ENCODE assay signal across 8 cellular contexts in the genomic region with DNA sequence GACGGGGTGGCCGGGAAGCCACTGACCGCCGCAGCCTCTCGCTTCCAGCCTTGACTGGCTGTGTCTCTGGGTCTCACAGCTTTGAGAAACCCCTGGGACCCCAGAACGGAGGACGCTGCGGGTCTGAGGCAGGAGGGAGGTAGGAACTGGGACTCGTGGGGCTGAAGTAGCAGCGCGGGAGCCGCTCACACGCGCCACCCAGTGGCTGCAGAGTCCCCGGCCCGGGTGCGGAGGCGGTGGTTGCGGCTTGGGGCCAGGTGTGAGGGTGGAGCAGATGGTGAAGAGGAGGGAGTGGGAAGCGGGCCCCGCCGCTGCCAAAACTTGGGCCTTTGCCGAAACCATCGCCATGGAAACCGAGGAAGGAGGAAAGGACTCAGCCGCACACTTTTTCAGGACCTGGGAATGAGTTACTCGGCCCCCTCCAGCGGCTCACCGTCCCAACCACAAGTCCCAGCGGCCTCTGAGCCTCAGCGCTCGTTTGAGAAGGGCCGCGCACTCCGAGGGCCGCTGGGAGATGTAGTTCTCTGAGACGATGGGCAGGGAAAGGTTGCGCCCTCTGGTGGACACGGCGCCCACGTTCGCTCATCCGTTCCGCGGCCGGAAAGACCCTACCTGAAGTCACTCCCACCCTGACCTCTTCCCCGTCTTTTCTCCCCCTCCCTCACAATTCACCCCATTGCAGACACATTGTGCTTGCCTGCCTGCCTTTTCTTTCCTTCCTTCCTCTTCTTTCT. TPM values are rescaled to one million over a fixed set of nuclear protein-coding genes. Genes with fewer than 3 reads are reported as not detected.
DNase-seq lines count a peak whose midpoint lies in the region; ATAC-seq and TF ChIP-seq lines count a peak whose summit lies in the region.

No MANE protein-coding gene starts in this region.

- H3K9me3 ChIP-seq in adipocyte (ENCODE audit: control insufficient read depth, low read length) (no peaks in the 10 kb centered on the region), heart left ventricle (no peaks in the 10 kb centered on the region), upper lobe of left lung (no peaks in the 10 kb centered on the region)

- peak; percentile 98 for DNase-seq in NCI-H1436 (lab: John Stamatoyannopoulos, UW)
- peak; percentile 98 for DNase-seq in SW480 (ENCODE audit: low spot score)
- peak; percentile 97 for DNase-seq in adipocyte (ENCODE audit: low read depth)
- DNase-seq in heart left ventricle, result peak; percentile 95 to 98 (median 95)
- peak; percentile 85 to 99 (median 94) for DNase-seq in posterior cingulate gyrus
- peak; percentile 96 to 98 for DNase-seq in upper lobe of left lung

- peaks cover 10% of the 10 kb centered on the region for H3K4me1 ChIP-seq in adipocyte (ENCODE audit: control insufficient read depth, insufficient read depth, low read length)
- peaks cover 0 to 20% (median 2%) of the 10 kb centered on the region in 12 donors for H3K4me1 ChIP-seq in heart left ventricle
- peaks cover 8 to 35% (median 16%) of the 10 kb centered on the region in 4 donors for H3K4me1 ChIP-seq in upper lobe of left lung

- H3K4me3 ChIP-seq in GM12875 (ENCODE audit: low read depth, low read length) (peak overlapping the region; percentile 52), adipocyte (ENCODE audit: low read length) (peak overlapping the region; percentile 85), heart left ventricle (peak overlapping the region; percentile 55 to 79 (median 69)), upper lobe of left lung (peak overlapping the region; percentile 57 to 67 (median 59))

- H3K36me3 ChIP-seq in adipocyte (ENCODE audit: control insufficient read depth, insufficient read depth, low read length, severe bottlenecking) (no peaks in the 10 kb centered on the region), heart left ventricle (peaks cover 0 to 17% (median 5%) of the 10 kb centered on the region in 9 donors), upper lobe of left lung (peaks cover 0 to 20% (median 10%) of the 10 kb centered on the region in 4 donors)

- no peak for TF ChIP-seq EP300 in upper lobe of left lung (IDR thresholded peaks at IDR 0.05)

- WGBS in heart left ventricle, 4 donors, result 0% methylated on average over 21 to 47 of the region's 47 CpGs
- WGBS in upper lobe of left lung, 2 donors, result 0 to 1% methylated on average over 25 to 47 of the region's 47 CpGs

- TF ChIP-seq POLR2A in heart left ventricle (IDR thresholded peaks at IDR 0.05) (no peak), upper lobe of left lung (IDR thresholded peaks at IDR 0.05) (no peak)

- H3K27ac ChIP-seq in heart left ventricle, result peak overlapping the region; percentile 54 to 95 (median 88)
- peak overlapping the region; percentile 31 to 79 (median 61) for H3K27ac ChIP-seq in upper lobe of left lung

- ATAC-seq in HG02870 (IDR thresholded peaks at IDR 0.05; ENCODE audit: unreplicated experiment) (peak; percentile 72), heart left ventricle (peak; percentile 89 to 94 (median 90)), upper lobe of left lung (ENCODE audit: low FRiP score in 2 of 2) (peak; percentile 91 to 96)

- intact Hi-C loops in heart left ventricle (cut with DNase I) (loop anchor here (1.0 to 10.0 kb wide), 12 partner anchors 8 to 234 kb away; a partner anchor contains a TSS), posterior cingulate gyrus (cut with DNase I) (loop anchor here (1.0 to 5.0 kb wide), 2 partner anchors 51 to 216 kb away; no protein-coding TSS in a partner anchor)

- peak; percentile 98 for TF ChIP-seq CTCF in GM12875 (IDR thresholded peaks at IDR 0.05; ENCODE audit: borderline replicate concordance, insufficient read depth, low read depth, low read length)
- TF ChIP-seq CTCF in heart left ventricle (IDR thresholded peaks at IDR 0.05), result peak; percentile 72 to 93 (median 80)
- peak; percentile 82 to 96 (median 93) for TF ChIP-seq CTCF in upper lobe of left lung (IDR thresholded peaks at IDR 0.05)

- peak overlapping the region; percentile 84 for H3K9ac ChIP-seq in adipocyte (ENCODE audit: low read length)

- H3K27me3 ChIP-seq in adipocyte (replicated peaks; ENCODE audit: control insufficient read depth, insufficient read depth, low read length), result peaks cover 34% of the 10 kb centered on the region
- H3K27me3 ChIP-seq in heart left ventricle, result peaks cover 0 to 38% (median 26%) of the 10 kb centered on the region in 9 donors
- peaks cover 0 to 26% (median 11%) of the 10 kb centered on the region in 4 donors for H3K27me3 ChIP-seq in upper lobe of left lung

RNA-seq across cellular contexts. Expression of a gene that starts 2.2 kb away (rescaled TPM):
- total RNA-seq in heart left ventricle (1 to 10 TPM in 4 of 9 donors, under 1 TPM in 5; 0.46 to 1.6 (median 0.89) TPM), upper lobe of left lung (1 to 10 TPM in 2 of 6 donors, under 1 TPM in 3, not detected in 1; 0.37 to 2.1 (median 0.78) TPM)
- 1 to 10 TPM in 1 of 2 donors, under 1 TPM in 1; 0.64 to 1.1 TPM for polyA plus RNA-seq in heart left ventricle

RNA-seq across cellular contexts. Expression of a gene that starts 8.1 kb away (rescaled TPM):
- 10 to 100 TPM; 16.3 to 49.9 (median 31.1) TPM for total RNA-seq in heart left ventricle
- polyA plus RNA-seq in heart left ventricle, result 10 to 100 TPM; 22.6 to 57.6 TPM
- total RNA-seq in upper lobe of left lung, result 100 to 1,000 TPM in 1 of 6 donors, 10 to 100 TPM in 5; 59.5 to 120 (median 72.8) TPM

RNA-seq across cellular contexts. Expression of a gene that starts 9.5 kb away (rescaled TPM):
- 10 to 100 TPM in 2 of 9 donors, 1 to 10 TPM in 7; 3.4 to 18.6 (median 8.5) TPM for total RNA-seq in heart left ventricle
- polyA plus RNA-seq in heart left ventricle, result 10 to 100 TPM in 1 of 2 donors, 1 to 10 TPM in 1; 7.3 to 11.7 TPM
- 100 to 1,000 TPM in 1 of 6 donors, 10 to 100 TPM in 5; 26.3 to 111 (median 48.2) TPM for total RNA-seq in upper lobe of left lung

RNA-seq across cellular contexts. Expression of a gene that starts 18.3 kb away (rescaled TPM):
- not detected for total RNA-seq in heart left ventricle
- under 1 TPM in 1 of 2 donors, not detected in 1; 0.12 TPM for polyA plus RNA-seq in heart left ventricle
- not detected for total RNA-seq in upper lobe of left lung

RNA-seq across cellular contexts. Expression of a gene that starts 20.3 kb away (rescaled TPM):
- total RNA-seq in heart left ventricle (not detected), upper lobe of left lung (not detected)
- not detected for polyA plus RNA-seq in heart left ventricle

Comparison
In these comparisons a context has a peak if more than half of its experiments do, and no peak if none do; other contexts are left out.
1. Peak in every context shown above with its lines: DNase-seq, ATAC-seq, H3K4me3 ChIP-seq and H3K27ac ChIP-seq.